Comparison of ENCODE assay signal across 12 cellular contexts in the genomic region with DNA sequence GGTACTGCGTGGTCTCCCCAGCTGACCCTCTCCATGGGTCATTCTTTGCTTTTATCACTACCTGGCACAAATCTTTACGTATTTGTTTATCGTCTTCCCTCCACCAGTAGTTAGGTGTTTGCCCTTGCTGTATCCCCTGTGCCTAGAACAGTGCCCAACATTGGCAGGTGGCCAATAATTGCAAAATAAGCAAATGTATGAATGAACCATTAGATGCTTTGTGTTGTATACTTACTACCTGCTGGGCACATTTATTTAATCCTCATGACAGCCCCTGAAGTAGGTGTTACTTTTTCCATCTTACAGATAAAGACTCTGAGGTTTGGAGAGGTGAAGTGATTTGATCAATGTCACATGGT. TPM values are rescaled to one million over a fixed set of nuclear protein-coding genes. Genes with fewer than 3 reads are reported as not detected.
DNase-seq lines count a peak whose midpoint lies in the region; ATAC-seq, FAIRE-seq and TF ChIP-seq lines count a peak whose summit lies in the region.
"Had no signal": no experiment of that assay in that cellular context is flagged by ENCODE, and none has a peak within 500 bp of the region (broad histone marks: within the 10 kb centered on the region; RNA-seq: fewer than 3 reads in every experiment).

No MANE protein-coding gene starts in this region.

- H3K4me2 ChIP-seq in OCI-LY1 (ENCODE audit: low read length): peak overlapping the region; percentile 98; the same call in 1 of the 2 replicates

- no peaks in the 10 kb centered on the region for H4K20me1 ChIP-seq in OCI-LY1 (ENCODE audit: insufficient read depth, low read length)

- intact Hi-C loops in psoas muscle (cut with DNase I): no loop called here

- no peak overlapping the region for H2AFZ ChIP-seq in OCI-LY1 (ENCODE audit: low read length)

- no peaks in the 10 kb centered on the region for H3K9me2 ChIP-seq in OCI-LY1 (ENCODE audit: low read depth, low read length)

- no peak for TF ChIP-seq CTCF in OCI-LY1 (IDR thresholded peaks at IDR 0.05; ENCODE audit: low read length)
- TF ChIP-seq CTCF in psoas muscle (IDR thresholded peaks at IDR 0.05): no peak

- H3K4me1 Mint-ChIP-seq in central memory CD8-positive, alpha-beta T cell: peaks cover 63% of the 10 kb centered on the region

- H3K9me3 Mint-ChIP-seq in central memory CD8-positive, alpha-beta T cell: no peaks in the 10 kb centered on the region

- H3K27ac ChIP-seq in OCI-LY1 (ENCODE audit: low read depth, low read length, poor library complexity, severe bottlenecking) (peak overlapping the region; percentile 74), psoas muscle (peak overlapping the region; percentile 94)
- H3K27ac ChIP-seq: SJSA1 had no signal

- H3K79me2 ChIP-seq in OCI-LY1 (ENCODE audit: insufficient read depth, low read length): peaks cover 8% of the 10 kb centered on the region

- ATAC-seq in central memory CD8-positive, alpha-beta T cell (replicated peaks; ENCODE audit: extremely low read depth, poor library complexity, severe bottlenecking): no peak
- ATAC-seq in psoas muscle: no peak
- ATAC-seq: left colon had no signal

- no peaks in the 10 kb centered on the region for H3F3A ChIP-seq in OCI-LY1 (ENCODE audit: insufficient read depth, low read length)

- H3K27me3 Mint-ChIP-seq in central memory CD8-positive, alpha-beta T cell: no peaks in the 10 kb centered on the region

- H3K4me1 ChIP-seq in OCI-LY1 (ENCODE audit: insufficient read depth, low read length, severe bottlenecking) (peaks cover 47% of the 10 kb centered on the region), psoas muscle (peaks cover 42% of the 10 kb centered on the region)

- H3K36me3 ChIP-seq in OCI-LY1 (ENCODE audit: insufficient read depth, low read length) (peaks cover 6% of the 10 kb centered on the region; the same call in 1 of the 2 replicates), psoas muscle (ENCODE audit: insufficient read depth in 1 of 2, low read depth in 1 of 2) (no peaks in the 10 kb centered on the region)

- 93 to 98% (median 96%) methylated on average over 3 of the region's 3 CpGs for WGBS in psoas muscle, 3 donors

- H3K36me3 Mint-ChIP-seq in central memory CD8-positive, alpha-beta T cell (ENCODE audit: insufficient read depth): peaks cover 17% of the 10 kb centered on the region

- no peak for TF ChIP-seq POLR2A in GM12891 (IDR thresholded peaks at IDR 0.05; ENCODE audit: low read depth, low read length)

- no peaks in the 10 kb centered on the region for H3K9me3 ChIP-seq in OCI-LY1 (ENCODE audit: low read length)
- H3K9me3 ChIP-seq in psoas muscle: no peaks in the 10 kb centered on the region
- H3K9me3 ChIP-seq: SJSA1, spleen had no signal

- H3K4me3 Mint-ChIP-seq in central memory CD8-positive, alpha-beta T cell: peak overlapping the region; percentile 99

- FAIRE-seq in GM12891 (lab: Jason Lieb, UNC): peak; percentile 28

- DNase-seq in GM12891 (ENCODE audit: insufficient read length, low spot score) (no peak), psoas muscle (no peak), NCI-H1694 (lab: John Stamatoyannopoulos, UW) (no peak), GOT3 (lab: John Stamatoyannopoulos, UW) (no peak), Kasumi-1 (lab: John Stamatoyannopoulos, UW) (no peak)
- DNase-seq in central memory CD8-positive, alpha-beta T cell (ENCODE audit: low spot score in 2 of 2): no peak
- DNase-seq in activated effector memory CD4-positive, alpha-beta T cell treated with Interleukin-2 at 50 U/mL for 16 hours: no peak

- peak overlapping the region; percentile 39 for H3K27ac Mint-ChIP-seq in central memory CD8-positive, alpha-beta T cell (ENCODE audit: low read depth)

- no peaks in the 10 kb centered on the region for H3K27me3 ChIP-seq in OCI-LY1 (ENCODE audit: insufficient read depth, low read length)
- H3K27me3 ChIP-seq in psoas muscle (ENCODE audit: insufficient read depth in 3 of 3, low read length in 2 of 3): no peaks in the 10 kb centered on the region
- H3K27me3 ChIP-seq: SJSA1, spleen had no signal

- H3K9ac ChIP-seq in OCI-LY1 (ENCODE audit: low read length): no peak overlapping the region

- H3K4me3 ChIP-seq in OCI-LY1 (ENCODE audit: low read depth, low read length, poor library complexity, severe bottlenecking): no peak overlapping the region
- H3K4me3 ChIP-seq in psoas muscle: no peak overlapping the region
- H3K4me3 ChIP-seq: SJSA1 had no signal

TF ChIP-seq in GM12891, 5 proteins besides CTCF, POLR2A, EP300 and RAD21:
- TF ChIP-seq PAX5 (IDR thresholded peaks at IDR 0.05; ENCODE audit: insufficient read depth, low read length, severe bottlenecking) (no peak), TAF1 (IDR thresholded peaks at IDR 0.05; ENCODE audit: low read depth, low read length) (no peak), POLR2AphosphoS5 (IDR thresholded peaks at IDR 0.05; ENCODE audit: low read depth, low read length) (no peak), POU2F2 (IDR thresholded peaks at IDR 0.05; ENCODE audit: low read depth, low read length) (no peak), SPI1 (IDR thresholded peaks at IDR 0.05; ENCODE audit: low read depth, low read length) (no peak)

RNA-seq across cellular contexts. Expression of a gene that starts 1.9 kb away (rescaled TPM):
- 45.3 TPM for polyA plus RNA-seq in GM12891 (2012; ENCODE audit: low read depth, missing spikeins)
- 100 to 1,000 TPM in 3 of 4 donors, 10 to 100 TPM in 1; 74.9 to 224 (median 138) TPM for total RNA-seq in psoas muscle
- 100 to 1,000 TPM in 1 of 3 donors, 10 to 100 TPM in 2; 19.6 to 160 (median 74.6) TPM for polyA plus RNA-seq in psoas muscle

RNA-seq across cellular contexts. Expression of a gene that starts 4.7 kb away (rescaled TPM):
- 19.3 TPM for polyA plus RNA-seq in GM12891 (2012; ENCODE audit: low read depth, missing spikeins)
- total RNA-seq in psoas muscle: 1 to 10 TPM; 2.1 to 7.5 (median 3.9) TPM
- polyA plus RNA-seq in psoas muscle: 1 to 10 TPM; 2.5 to 3.3 (median 2.6) TPM

RNA-seq across cellular contexts. Expression of a gene that starts 15.4 kb away (rescaled TPM):
- polyA plus RNA-seq in GM12891 (2012; ENCODE audit: low read depth, missing spikeins): 1.8 TPM
- total RNA-seq in psoas muscle: under 1 TPM in 3 of 4 donors, not detected in 1; 0.34 to 0.55 (median 0.41) TPM
- under 1 TPM; 0.04 to 0.14 (median 0.08) TPM for polyA plus RNA-seq in psoas muscle
- total RNA-seq: epithelial cell of proximal tubule, SJSA1 had no signal

RNA-seq across cellular contexts. Expression of a gene that starts 37.6 kb away (rescaled TPM):
- polyA plus RNA-seq in GM12891 (2012; ENCODE audit: low read depth, missing spikeins): 26.5 TPM
- total RNA-seq in psoas muscle: 10 to 100 TPM; 62.1 to 93.1 (median 85.5) TPM
- 10 to 100 TPM; 46.1 to 96.7 (median 53.4) TPM for polyA plus RNA-seq in psoas muscle

RNA-seq across cellular contexts. Expression of a gene that starts 42.9 kb away (rescaled TPM):
- 61.9 TPM for polyA plus RNA-seq in GM12891 (2012; ENCODE audit: low read depth, missing spikeins)
- 10 to 100 TPM; 50.1 to 89.4 (median 68.1) TPM for total RNA-seq in psoas muscle
- 100 to 1,000 TPM in 2 of 3 donors, 10 to 100 TPM in 1; 75.2 to 138 (median 121) TPM for polyA plus RNA-seq in psoas muscle
